8 cellular contexts compared by ENCODE assay signal in the genomic region with DNA sequence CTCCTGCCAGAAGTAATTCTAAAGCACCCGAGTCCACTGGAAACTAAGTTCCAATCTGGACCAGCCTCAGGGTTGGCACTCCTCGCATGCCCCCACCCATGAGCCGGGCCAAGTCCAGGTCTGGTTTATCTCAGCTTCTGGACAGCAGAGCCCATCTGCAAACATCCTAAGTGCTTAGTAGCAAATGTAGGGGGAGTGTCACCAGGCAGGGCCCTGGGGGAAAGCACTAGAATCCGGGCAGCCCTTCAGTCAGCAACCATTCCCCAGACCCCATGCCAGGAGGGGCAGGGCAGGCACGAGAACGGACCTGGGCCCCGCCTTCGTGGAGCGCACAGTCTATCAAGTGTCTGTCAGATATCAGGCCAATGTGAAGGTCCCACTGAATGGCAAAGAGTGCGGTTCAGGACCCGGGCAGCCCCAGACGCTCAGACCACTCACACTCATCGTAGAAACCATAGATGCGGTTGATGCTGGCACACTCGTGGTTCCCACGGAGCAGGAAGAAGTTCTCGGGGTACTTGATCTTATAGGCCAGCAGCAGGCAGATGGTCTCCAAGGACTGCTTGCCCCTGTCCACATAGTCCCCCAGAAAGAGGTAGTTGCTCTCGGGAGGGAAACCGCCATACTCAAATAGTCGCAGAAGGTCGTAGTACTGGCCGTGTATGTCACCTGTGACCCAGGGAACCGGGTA. TPM values are rescaled to one million over a fixed set of nuclear protein-coding genes. Genes with fewer than 3 reads are reported as not detected.
DNase-seq lines count a peak whose midpoint lies in the region; ATAC-seq, FAIRE-seq and TF ChIP-seq lines count a peak whose summit lies in the region.

No MANE protein-coding gene starts in this region.

- DNase-seq in stimulated activated CD4-positive, alpha-beta T cell treated with anti-CD3 and anti-CD28 coated beads, Interleukin-4, amount 100 ng/mL, for 24 hours = peak; percentile 33
- DNase-seq in stimulated activated CD4-positive, alpha-beta T cell treated with anti-CD3 and anti-CD28 coated beads, Interleukin-1b, Interleukin-23, amount 100 ng/mL, for 48 hours = no peak
- no peak for DNase-seq in caudate nucleus (lab: John Stamatoyannopoulos, UW)
- DNase-seq in mesothelial cell of epicardium (ENCODE audit: low spot score in 2 of 2, unreplicated experiment in 2 of 2) = no peak
- DNase-seq in RCC 7860 (ENCODE audit: low spot score) = no peak
- DNase-seq in HuH-7 (ENCODE audit: low spot score) = no peak
- no peak for DNase-seq in activated effector memory CD4-positive, alpha-beta T cell treated with anti-CD3 and anti-CD28 coated beads, Interleukin-2, amount 50 U/mL, for 16 hours

- no peaks in the 10 kb centered on the region for H3K9me3 Mint-ChIP-seq in mesothelial cell of epicardium

- TF ChIP-seq CTCF in mesothelial cell of epicardium (IDR thresholded peaks at IDR 0.05; ENCODE audit: unreplicated experiment) = no peak

- peak overlapping the region; percentile 72 for H3K4me3 Mint-ChIP-seq in mesothelial cell of epicardium

- peaks cover 18% of the 10 kb centered on the region for H3K4me1 Mint-ChIP-seq in mesothelial cell of epicardium

- H3K27ac ChIP-seq in caudate nucleus (ENCODE audit: low read depth, low read length) = peak overlapping the region; percentile 80

- H3K27me3 Mint-ChIP-seq in mesothelial cell of epicardium (ENCODE audit: low read depth) = no peaks in the 10 kb centered on the region

- peaks cover 2% of the 10 kb centered on the region for H3K36me3 Mint-ChIP-seq in mesothelial cell of epicardium

- no peak for FAIRE-seq in RCC 7860 (lab: Jason Lieb, UNC)

- peak overlapping the region; percentile 26 for H3K27ac Mint-ChIP-seq in mesothelial cell of epicardium

- no peak for ATAC-seq in GM18519 (IDR thresholded peaks at IDR 0.05; ENCODE audit: low FRiP score, unreplicated experiment)

RNA-seq across cellular contexts. Expression of a gene that starts 1.3 kb away (rescaled TPM):
- 103 to 107 TPM (median 103 TPM) in 3 replicates for total RNA-seq in mesothelial cell of epicardium

RNA-seq across cellular contexts. Expression of a gene that starts 3.5 kb away (rescaled TPM):
- 0.41 to 0.82 TPM (median 0.74 TPM) in 3 replicates for total RNA-seq in mesothelial cell of epicardium

RNA-seq across cellular contexts. Expression of a gene that starts 8.6 kb away (rescaled TPM):
- total RNA-seq in mesothelial cell of epicardium = 44.7 to 48.8 TPM (median 48.7 TPM) in 3 replicates

RNA-seq across cellular contexts. Expression of a gene that starts 15.1 kb away (rescaled TPM):
- 19.5 to 24.6 TPM (median 21.1 TPM) in 3 replicates for total RNA-seq in mesothelial cell of epicardium

RNA-seq across cellular contexts. Expression of a gene that starts 27.0 kb away (rescaled TPM):
- total RNA-seq in mesothelial cell of epicardium = 5.9 to 6.3 TPM (median 6.1 TPM) in 3 replicates
